ENCODE assay signal across 8 cellular contexts in the genomic region with DNA sequence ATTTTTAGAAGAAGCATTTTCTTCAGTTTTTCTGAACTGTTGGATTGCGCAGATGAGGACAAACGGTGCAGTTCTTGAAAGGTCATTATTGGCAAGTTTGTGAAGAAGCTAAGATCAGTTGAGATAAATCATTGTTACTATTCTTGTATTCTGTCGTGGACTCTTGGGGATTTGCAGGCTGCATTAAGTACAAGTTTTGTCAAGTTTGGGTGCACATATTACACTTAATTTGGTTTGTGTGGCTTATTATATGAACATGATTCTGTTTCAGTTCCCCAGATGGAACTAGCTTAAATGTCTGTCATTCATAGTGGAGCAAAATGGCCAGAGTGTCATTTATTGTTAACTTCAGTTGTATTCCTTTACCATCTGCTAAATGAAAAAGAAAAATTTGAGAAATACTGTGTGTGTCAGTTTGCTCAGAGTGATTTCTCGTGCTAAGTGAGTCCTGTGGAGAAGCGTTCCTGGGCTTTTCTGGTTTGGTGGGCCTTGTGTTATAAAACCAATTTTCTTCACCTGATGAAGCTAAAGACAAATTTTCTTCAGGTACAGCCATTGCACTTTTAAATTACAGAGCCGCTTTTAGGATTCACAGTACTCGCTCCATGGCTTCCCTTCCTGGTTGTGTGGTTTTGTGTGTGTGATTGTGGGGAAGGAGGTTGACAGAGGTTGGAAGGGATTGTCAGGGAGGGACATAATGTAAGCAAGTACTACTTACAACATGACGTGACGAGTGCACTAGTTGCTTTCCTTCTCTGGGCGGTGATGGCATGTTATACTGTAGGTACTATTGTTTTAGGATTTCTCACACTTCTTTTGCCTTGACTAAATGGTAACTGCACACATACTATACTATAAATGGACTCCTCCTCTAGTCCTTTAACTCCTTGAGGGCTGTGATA. TPM values are rescaled to one million over a fixed set of nuclear protein-coding genes. Genes with fewer than 3 reads are reported as not detected.
A peak's percentile ranks its signal among the peaks of the same experiment; 100 is the strongest.
DNase-seq lines count a peak whose midpoint lies in the region; ATAC-seq and TF ChIP-seq lines count a peak whose summit lies in the region.

No MANE protein-coding gene starts in this region.

- peak overlapping the region; percentile 96 for H3K4me3 ChIP-seq in MG63

- H3K36me3 ChIP-seq in MG63: no peaks in the 10 kb centered on the region; the same call in 1 of the 2 replicates

- H3K4me3 Mint-ChIP-seq in CD14-positive monocyte: peak overlapping the region; percentile 80 to 93
- peak overlapping the region; percentile 93 for H3K4me3 Mint-ChIP-seq in dendritic cell treated with granulocyte-macrophage colony-stimulating factor and Interleukin-4, amounts not matched to agents 40 ng/mL and 50 ng/mL, for 4 days
- H3K4me3 Mint-ChIP-seq in natural killer cell treated with Interleukin-12 subunit alpha and Interleukin-12 subunit beta and Interleukin-15 and Interleukin-18, amount 100 ng/mL, for 72 hours: peak overlapping the region; percentile 76

- DNase-seq in CD14-positive monocyte (ENCODE audit: low spot score): no peak
- DNase-seq in MG63: no peak
- no peak for DNase-seq in natural killer cell treated with Interleukin-12 subunit alpha and Interleukin-12 subunit beta and Interleukin-15 and Interleukin-18, amount 100 ng/mL, for 72 hours (ENCODE audit: low spot score)
- DNase-seq in KG1 (lab: John Stamatoyannopoulos, UW): no peak
- no peak for DNase-seq in NCI-H446 treated with DMSO at 0.1 percent for 48 hours (lab: John Stamatoyannopoulos, UW)
- no peak for DNase-seq in CD1c-positive myeloid dendritic cell (ENCODE audit: extremely low spot score)

- H3K36me3 Mint-ChIP-seq in CD14-positive monocyte: peaks cover 0 to 14% of the 10 kb centered on the region in 2 donors
- peaks cover 14% of the 10 kb centered on the region for H3K36me3 Mint-ChIP-seq in dendritic cell treated with granulocyte-macrophage colony-stimulating factor and Interleukin-4, amounts not matched to agents 40 ng/mL and 50 ng/mL, for 4 days (ENCODE audit: low read depth)
- H3K36me3 Mint-ChIP-seq in natural killer cell treated with Interleukin-12 subunit alpha and Interleukin-12 subunit beta and Interleukin-15 and Interleukin-18, amount 100 ng/mL, for 72 hours: no peaks in the 10 kb centered on the region

- H3K27me3 ChIP-seq in MG63: no peaks in the 10 kb centered on the region

- no peak for TF ChIP-seq CTCF in CD14-positive monocyte (IDR thresholded peaks at IDR 0.05)

- H3K9me3 Mint-ChIP-seq in CD14-positive monocyte: no peaks in the 10 kb centered on the region
- no peaks in the 10 kb centered on the region for H3K9me3 Mint-ChIP-seq in dendritic cell treated with granulocyte-macrophage colony-stimulating factor and Interleukin-4, amounts not matched to agents 40 ng/mL and 50 ng/mL, for 4 days
- H3K9me3 Mint-ChIP-seq in natural killer cell treated with Interleukin-12 subunit alpha and Interleukin-12 subunit beta and Interleukin-15 and Interleukin-18, amount 100 ng/mL, for 72 hours: no peaks in the 10 kb centered on the region

- H3K9me3 ChIP-seq in MG63: no peaks in the 10 kb centered on the region

- peaks cover 34% of the 10 kb centered on the region for H3K4me1 Mint-ChIP-seq in CD14-positive monocyte
- peaks cover 32% of the 10 kb centered on the region for H3K4me1 Mint-ChIP-seq in dendritic cell treated with granulocyte-macrophage colony-stimulating factor and Interleukin-4, amounts not matched to agents 40 ng/mL and 50 ng/mL, for 4 days (ENCODE audit: low read depth)
- H3K4me1 Mint-ChIP-seq in natural killer cell treated with Interleukin-12 subunit alpha and Interleukin-12 subunit beta and Interleukin-15 and Interleukin-18, amount 100 ng/mL, for 72 hours (ENCODE audit: low read depth in 2 of 2): peaks cover 34 to 39% of the 10 kb centered on the region in 2 donors

- intact Hi-C loops in CD14-positive monocyte (cut with micrococcal nuclease): loop anchor here in 1 of 2 donors (2.0 kb wide), 1 partner anchor 31 kb away; no protein-coding TSS in a partner anchor
- intact Hi-C loops in dendritic cell treated with granulocyte-macrophage colony-stimulating factor and Interleukin-4, amounts not matched to agents 40 ng/mL and 50 ng/mL, for 4 days (cut with micrococcal nuclease): loop anchor here (5.0 kb wide), 1 partner anchor 50 kb away; no protein-coding TSS in a partner anchor

- ATAC-seq in natural killer cell treated with Interleukin-12 subunit alpha and Interleukin-12 subunit beta and Interleukin-15 and Interleukin-18, amount 100 ng/mL, for 72 hours: no peak
- ATAC-seq in GM19463 (IDR thresholded peaks at IDR 0.05; ENCODE audit: unreplicated experiment): no peak

- peaks cover 2 to 6% (median 3%) of the 10 kb centered on the region in 3 donors for H3K27me3 Mint-ChIP-seq in CD14-positive monocyte (ENCODE audit: low read depth in 3 of 3)
- no peaks in the 10 kb centered on the region for H3K27me3 Mint-ChIP-seq in dendritic cell treated with granulocyte-macrophage colony-stimulating factor and Interleukin-4, amounts not matched to agents 40 ng/mL and 50 ng/mL, for 4 days
- H3K27me3 Mint-ChIP-seq in natural killer cell treated with Interleukin-12 subunit alpha and Interleukin-12 subunit beta and Interleukin-15 and Interleukin-18, amount 100 ng/mL, for 72 hours: peaks cover 0 to 8% of the 10 kb centered on the region in 2 donors

- H3K27ac Mint-ChIP-seq in CD14-positive monocyte: peak overlapping the region in 1 of 7 donors; percentile 2
- H3K27ac Mint-ChIP-seq in dendritic cell treated with granulocyte-macrophage colony-stimulating factor and Interleukin-4, amounts not matched to agents 40 ng/mL and 50 ng/mL, for 4 days: peak overlapping the region; percentile 95
- peak overlapping the region; percentile 24 to 58 for H3K27ac Mint-ChIP-seq in natural killer cell treated with Interleukin-12 subunit alpha and Interleukin-12 subunit beta and Interleukin-15 and Interleukin-18, amount 100 ng/mL, for 72 hours

RNA-seq across cellular contexts. Expression of gene AKAP13, which starts 1.7 kb away (rescaled TPM):
- 10 to 100 TPM; 47.9 to 92.6 TPM for polyA plus RNA-seq in CD14-positive monocyte
- total RNA-seq in MG63 (2014; rRNA removed; shearing (Covaris generic); ENCODE audit: low replicate concordance): 12.2 and 36.4 TPM in 2 replicates
- 100 to 1,000 TPM; 142 to 176 TPM for total RNA-seq in natural killer cell treated with Interleukin-12 subunit alpha and Interleukin-12 subunit beta and Interleukin-15 and Interleukin-18, amount 100 ng/mL, for 72 hours
